Comparison of ENCODE assay signal across 8 cellular contexts in the genomic region with DNA sequence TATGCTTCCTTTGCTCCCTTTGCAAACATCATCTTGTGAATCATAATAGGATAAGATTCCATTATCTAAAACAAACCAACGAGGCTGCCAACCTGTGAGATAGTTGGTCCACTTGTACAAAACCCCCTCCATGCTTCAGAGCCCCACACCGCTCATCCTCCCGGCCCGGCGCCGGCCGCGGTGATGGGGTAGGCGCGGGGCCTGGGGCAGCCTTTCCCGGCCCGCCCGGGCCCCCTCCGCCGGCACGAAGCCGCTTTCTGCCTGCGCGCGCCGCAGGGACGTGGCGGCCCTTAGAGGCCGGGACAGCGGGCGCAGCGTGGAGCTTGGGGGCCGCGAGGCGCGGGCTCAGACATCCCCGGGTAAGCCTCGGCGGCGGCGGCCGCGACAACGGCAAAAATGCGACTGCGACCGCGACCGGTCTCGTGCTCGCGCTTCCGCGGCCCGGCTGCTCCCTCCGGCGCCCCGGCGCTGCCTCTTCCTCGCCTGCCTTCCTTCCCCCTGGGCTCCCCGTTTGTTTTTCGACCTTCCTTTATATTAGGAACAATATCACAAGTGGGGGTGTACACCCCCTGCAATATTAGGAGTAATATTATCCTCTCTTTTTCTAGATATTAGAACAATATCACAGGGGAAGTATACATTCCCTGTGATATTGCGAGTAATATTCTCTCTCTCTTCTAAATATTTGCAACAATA. TPM values are rescaled to one million over a fixed set of nuclear protein-coding genes. Genes with fewer than 3 reads are reported as not detected.
DNase-seq lines count a peak whose midpoint lies in the region; ATAC-seq lines count a peak whose summit lies in the region.

No MANE protein-coding gene starts in this region.

- DNase-seq in NCI-H2227 (lab: John Stamatoyannopoulos, UW; ENCODE audit: unreplicated experiment), result peak; percentile 45
- DNase-seq in NCI-H2227 treated with DMSO at 0.1 percent for 48 hours (lab: John Stamatoyannopoulos, UW), result no peak
- DNase-seq in T-helper 9 cell, result peak; percentile 44
- DNase-seq in ecto neural progenitor cell (ENCODE audit: low spot score), result peak; percentile 60
- no peak for DNase-seq in sciatic nerve (ENCODE audit: low spot score)
- DNase-seq in HuH-7.5 (ENCODE audit: low spot score), result no peak

- intact Hi-C loops in sciatic nerve (cut with DNase I), result no loop called here

- ATAC-seq in sciatic nerve, result peak; percentile 68
- no peak for ATAC-seq in HG03135 (IDR thresholded peaks at IDR 0.05; ENCODE audit: unreplicated experiment)
- ATAC-seq in GM21390 (IDR thresholded peaks at IDR 0.05; ENCODE audit: unreplicated experiment), result no peak

RNA-seq across cellular contexts. Expression of gene CEACAM21, which starts 54.0 kb away (rescaled TPM):
- 2.5 TPM for total RNA-seq in sciatic nerve

Comparison
In these comparisons a context has a peak if more than half of its experiments do, and no peak if none do; other contexts are left out.
1. DNase-seq: peak in NCI-H2227 (single experiment), T-helper 9 cell (single experiment) and ecto neural progenitor cell (single experiment); none in NCI-H2227 treated with DMSO at 0.1 percent for 48 hours (single experiment), sciatic nerve (single experiment) and HuH-7.5 (single experiment).